Comparison of ENCODE assay signal across 1 cellular context in genomic region chr15:82401918-82402317, GRCh38.
A peak's percentile ranks its signal among the peaks of the same experiment; 100 is the strongest.
TF ChIP-seq lines count a peak whose summit lies in the region.
"Not testable (repeated sequence)": the region's sequence is repeated elsewhere in the genome, so short reads cannot be mapped to it uniquely, and the experiment has no call there.

No MANE protein-coding gene starts in this region.

TF ChIP-seq in HepG2, 621 proteins besides CTCF, POLR2A, EP300 and RAD21:
- TF ChIP-seq, protein P1, sequence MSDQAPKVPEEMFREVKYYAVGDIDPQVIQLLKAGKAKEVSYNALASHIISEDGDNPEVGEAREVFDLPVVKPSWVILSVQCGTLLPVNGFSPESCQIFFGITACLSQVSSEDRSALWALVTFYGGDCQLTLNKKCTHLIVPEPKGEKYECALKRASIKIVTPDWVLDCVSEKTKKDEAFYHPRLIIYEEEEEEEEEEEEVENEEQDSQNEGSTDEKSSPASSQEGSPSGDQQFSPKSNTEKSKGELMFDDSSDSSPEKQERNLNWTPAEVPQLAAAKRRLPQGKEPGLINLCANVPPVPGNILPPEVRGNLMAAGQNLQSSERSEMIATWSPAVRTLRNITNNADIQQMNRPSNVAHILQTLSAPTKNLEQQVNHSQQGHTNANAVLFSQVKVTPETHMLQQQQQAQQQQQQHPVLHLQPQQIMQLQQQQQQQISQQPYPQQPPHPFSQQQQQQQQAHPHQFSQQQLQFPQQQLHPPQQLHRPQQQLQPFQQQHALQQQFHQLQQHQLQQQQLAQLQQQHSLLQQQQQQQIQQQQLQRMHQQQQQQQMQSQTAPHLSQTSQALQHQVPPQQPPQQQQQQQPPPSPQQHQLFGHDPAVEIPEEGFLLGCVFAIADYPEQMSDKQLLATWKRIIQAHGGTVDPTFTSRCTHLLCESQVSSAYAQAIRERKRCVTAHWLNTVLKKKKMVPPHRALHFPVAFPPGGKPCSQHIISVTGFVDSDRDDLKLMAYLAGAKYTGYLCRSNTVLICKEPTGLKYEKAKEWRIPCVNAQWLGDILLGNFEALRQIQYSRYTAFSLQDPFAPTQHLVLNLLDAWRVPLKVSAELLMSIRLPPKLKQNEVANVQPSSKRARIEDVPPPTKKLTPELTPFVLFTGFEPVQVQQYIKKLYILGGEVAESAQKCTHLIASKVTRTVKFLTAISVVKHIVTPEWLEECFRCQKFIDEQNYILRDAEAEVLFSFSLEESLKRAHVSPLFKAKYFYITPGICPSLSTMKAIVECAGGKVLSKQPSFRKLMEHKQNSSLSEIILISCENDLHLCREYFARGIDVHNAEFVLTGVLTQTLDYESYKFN (CRISPR knock-in tag; conservative IDR thresholded peaks at IDR 0.05) = peak; percentile 36; the same call in 1 of the 2 replicates
- peak; percentile 34; the same call in 1 of the 2 replicates for TF ChIP-seq BCL6 (CRISPR knock-in tag; IDR thresholded peaks at IDR 0.05)
- TF ChIP-seq HMG20A (CRISPR knock-in tag; IDR thresholded peaks at IDR 0.05; ENCODE audit: borderline replicate concordance) = peak; percentile 25; the same call in 1 of the 2 replicates
- TF ChIP-seq FOXP1 (IDR thresholded peaks at IDR 0.05) = not testable (repeated sequence)
- TF ChIP-seq FOXP1 (CRISPR knock-in tag; IDR thresholded peaks at IDR 0.05) = 0 out of 2 replicates have a peak, but pooled peaks have one; percentile 11
- peak; percentile 56 for TF ChIP-seq RARA (CRISPR knock-in tag; IDR thresholded peaks at IDR 0.05)
- TF ChIP-seq ZGPAT (CRISPR knock-in tag; IDR thresholded peaks at IDR 0.05) = 0 out of 2 replicates have a peak, but pooled peaks have one; percentile 20
- TF ChIP-seq RXRA (CRISPR knock-in tag; IDR thresholded peaks at IDR 0.05) = 0 out of 2 replicates have a peak, but pooled peaks have one; percentile 18
